In genomic region chr3:31004025-31004678, GRCh38 we compare ENCODE assay signal across 10 cellular contexts.
DNase-seq lines count a peak whose midpoint lies in the region; ATAC-seq, FAIRE-seq and TF ChIP-seq lines count a peak whose summit lies in the region.
"Had no signal": no experiment of that assay in that cellular context is flagged by ENCODE, and none has a peak within 500 bp of the region (broad histone marks: within the 10 kb centered on the region; RNA-seq: fewer than 3 reads in every experiment).

No MANE protein-coding gene starts in this region.

- H3K23me2 ChIP-seq in H9 (ENCODE audit: insufficient read length, low read depth, low read length, poor library complexity, severe bottlenecking): no peaks in the 10 kb centered on the region

- RAD21 ChIA-PET in GM12878 (lab: Charles Lee; ENCODE audit: unreplicated experiment): no interaction called here

- in situ Hi-C loops in GM12878 (cut with MboI): no loop called here

- POLR2A ChIA-PET in GM12878 (lab: Charles Lee): no interaction called here

- no peaks in the 10 kb centered on the region for H3K36me3 ChIP-seq in GM12878 (ENCODE audit: control insufficient read depth in 2 of 2, insufficient read depth in 2 of 2, low read length in 1 of 2)

- no peak for TF ChIP-seq RAD21 in GM12878 (IDR thresholded peaks at IDR 0.05; ENCODE audit: insufficient read depth, low read depth, low read length)

- intact Hi-C loops in GM12878 (cut with micrococcal nuclease; ENCODE audit: unreplicated experiment): no loop called here

- no peak for TF ChIP-seq POLR2A in GM12878 (IDR thresholded peaks at IDR 0.05; ENCODE audit: low read depth, low read length)

- H3K27me3 ChIP-seq in GM12878 (replicated peaks in 1 of 2; ENCODE audit: control insufficient read depth in 2 of 2, insufficient read depth in 2 of 2, low read length in 1 of 2) (no peaks in the 10 kb centered on the region), H9 (ENCODE audit: insufficient read depth, low read length) (no peaks in the 10 kb centered on the region)

- no peak overlapping the region for H3K18ac ChIP-seq in H9 (ENCODE audit: insufficient read length, low read depth, low read length)

- H4K8ac ChIP-seq in H9 (replicated peaks; ENCODE audit: insufficient read length, low read depth, low read length): no peak overlapping the region

- no peak overlapping the region for H3K23ac ChIP-seq in H9 (ENCODE audit: insufficient read length, low read depth, low read length)

- 13% methylated on average over 3 of the region's 3 CpGs for WGBS in GM12878 (ENCODE audit: insufficient coverage, insufficient replicate concordance, low lambda C conversion rate, missing lambda C conversion rate)
- WGBS in H9 (ENCODE audit: extremely low coverage, insufficient read length, low lambda C conversion rate): no CpG with 5 or more reads among the region's 3 CpGs

- no peak overlapping the region for H3K56ac ChIP-seq in H9 (ENCODE audit: insufficient read length, low read depth, low read length)

- ATAC-seq in HG03095 (IDR thresholded peaks at IDR 0.05; ENCODE audit: unreplicated experiment) (peak; percentile 44), GM12878 (peak; percentile 73)

- BruUV-seq in GM12878 (replicated peaks; lab: Mats Ljungman, UMichigan): no TSS peak

- H3K4ac ChIP-seq in H9 (ENCODE audit: low read depth, low read length): no peak overlapping the region

- H4K20me1 ChIP-seq in GM12878 (ENCODE audit: control insufficient read depth, insufficient read depth) (no peaks in the 10 kb centered on the region), H9 (ENCODE audit: control insufficient read depth, insufficient read depth, insufficient read length) (no peaks in the 10 kb centered on the region)

- no peak overlapping the region for H2BK15ac ChIP-seq in H9 (ENCODE audit: low read depth, low read length)

- H4K91ac ChIP-seq in H9 (ENCODE audit: insufficient read length, low read depth, low read length): no peak overlapping the region

- peak; percentile 3 for DNase-seq in NCI-H82 (lab: John Stamatoyannopoulos, UW)
- no peak for DNase-seq in NCI-H82 treated with DMSO at 0.1 percent for 48 hours (lab: John Stamatoyannopoulos, UW; ENCODE audit: unreplicated experiment)
- DNase-seq in GM12878 (ENCODE audit: low read depth, low spot score): no peak
- peak; percentile 33 for DNase-seq in retinal pigment epithelial cell (ENCODE audit: low read depth)
- no peak for DNase-seq in H9
- no peak for DNase-seq in iPS-NIHi11 (ENCODE audit: low spot score)
- DNase-seq in inferior parietal cortex (ENCODE audit: extremely low spot score): no peak
- DNase-seq: 8988T had no signal

- H2AFZ ChIP-seq in GM12878 (ENCODE audit: control insufficient read depth, low read depth, low read length) (no peak overlapping the region), H9 (ENCODE audit: low read length) (no peak overlapping the region)

- no peak overlapping the region for H2BK5ac ChIP-seq in H9 (ENCODE audit: insufficient read length, low read length)

- H3K36me3 Mint-ChIP-seq in H9 (ENCODE audit: insufficient read depth in 1 of 3, low read depth in 3 of 3): no peaks in the 10 kb centered on the region

- H3K4me2 ChIP-seq in GM12878 (ENCODE audit: control insufficient read depth, insufficient read depth): no peak overlapping the region
- H3K4me2 ChIP-seq in H9 (ENCODE audit: insufficient read depth, insufficient read length, low read length): no peak overlapping the region

- no peak overlapping the region for H2AK5ac ChIP-seq in H9 (ENCODE audit: insufficient read length, low read length)

- H3K27ac ChIP-seq in GM12878 (ENCODE audit: control insufficient read depth, insufficient read depth) (no peak overlapping the region), H9 (ENCODE audit: insufficient read length, low read depth, low read length) (no peak overlapping the region)

- H2BK120ac ChIP-seq in H9 (ENCODE audit: low read depth, low read length, poor library complexity, severe bottlenecking): no peak overlapping the region

- H3K4me1 Mint-ChIP-seq in H9: peaks cover 4% of the 10 kb centered on the region in 2 experiments

- no peak overlapping the region for H3K4me3 Mint-ChIP-seq in H9
- H3K4me3 Mint-ChIP-seq: IgD-negative memory B cell had no signal

- no peak overlapping the region for H2BK20ac ChIP-seq in H9 (ENCODE audit: low read depth, low read length, poor library complexity, severe bottlenecking)

- no peak overlapping the region for H2BK12ac ChIP-seq in H9 (ENCODE audit: insufficient read length, low read depth, low read length)

- H3K27me3 Mint-ChIP-seq in H9 (ENCODE audit: low read depth): peaks cover 75% of the 10 kb centered on the region

- H3K9me3 ChIP-seq in GM12878 (replicated peaks; ENCODE audit: control insufficient read depth, insufficient read depth, low read length) (peaks cover 1% of the 10 kb centered on the region), H9 (ENCODE audit: control insufficient read depth, low read depth, low read length) (no peaks in the 10 kb centered on the region)

- CTCF ChIA-PET in GM12878 (lab: Yijun Ruan, JAX): no interaction called here

- H3K9me3 Mint-ChIP-seq in H9: no peaks in the 10 kb centered on the region; a peak in 1 of 5 replicates
- H3K9me3 Mint-ChIP-seq: IgD-negative memory B cell had no signal

- no peak for FAIRE-seq in GM12878 (lab: Jason Lieb, UNC)

- no peak for TF ChIP-seq EP300 in GM12878 (IDR thresholded peaks at IDR 0.05; ENCODE audit: borderline replicate concordance in 1 of 2, control insufficient read depth in 1 of 2, low read depth in 2 of 2, low read length in 2 of 2)

- H3K4me3 ChIP-seq in GM12878 (no peak overlapping the region), retinal pigment epithelial cell (ENCODE audit: low read length) (no peak overlapping the region)

- TF ChIP-seq CTCF in GM12878 (IDR thresholded peaks at IDR 0.05 in 2 of 3, conservative IDR thresholded peaks at IDR 0.05 in 1 of 3; ENCODE audit: control insufficient read depth in 2 of 3, extremely low read depth in 1 of 3, insufficient read depth in 1 of 3, low read depth in 3 of 3, low read length in 3 of 3) (no peak), retinal pigment epithelial cell (conservative IDR thresholded peaks at IDR 0.05; ENCODE audit: low read depth, low read length) (no peak), H9 (conservative IDR thresholded peaks at IDR 0.05) (no peak)

- SMC1A ChIA-PET in GM12878 (lab: Charles Lee; ENCODE audit: uncharacterized antibody, unreplicated experiment): interaction anchor here (1.3 to 1.6 kb wide), 2 partner anchors 19 to 20 kb away, joined by 4 to 6 read pairs; no protein-coding TSS in a partner anchor

- no peak overlapping the region for H3K27ac Mint-ChIP-seq in H9
- H3K27ac Mint-ChIP-seq: IgD-negative memory B cell had no signal

- no peak overlapping the region for H3T11ph ChIP-seq in H9 (ENCODE audit: low read length)

- H3K14ac ChIP-seq in H9 (ENCODE audit: insufficient read depth, low read length): no peak overlapping the region

- H3K79me1 ChIP-seq in H9 (ENCODE audit: insufficient read depth, low read depth, low read length, poor library complexity, severe bottlenecking): no peaks in the 10 kb centered on the region

- H3K4me1 ChIP-seq in GM12878 (ENCODE audit: control insufficient read depth, insufficient read depth, low read length): no peaks in the 10 kb centered on the region
- H3K4me1 ChIP-seq in H9 (ENCODE audit: insufficient read depth, low read length): no peaks in the 10 kb centered on the region

- H3K9ac ChIP-seq in GM12878 (ENCODE audit: control insufficient read depth, insufficient read depth, low read length) (no peak overlapping the region), H9 (ENCODE audit: extremely low read depth, insufficient read length, low read length) (no peak overlapping the region)

- H3K79me2 ChIP-seq in GM12878 (ENCODE audit: control insufficient read depth, insufficient read depth, low read length) (no peaks in the 10 kb centered on the region), H9 (ENCODE audit: insufficient read depth, low read length) (no peaks in the 10 kb centered on the region)

- H4K5ac ChIP-seq in H9 (ENCODE audit: insufficient read length, low read depth, low read length): no peak overlapping the region

TF ChIP-seq in GM12878, 131 proteins besides CTCF, POLR2A, EP300 and RAD21 (continues in another document):
- TF ChIP-seq ASH2L (IDR thresholded peaks at IDR 0.05; ENCODE audit: borderline replicate concordance, low read depth) (no peak), GABPA (IDR thresholded peaks at IDR 0.05; ENCODE audit: low read depth) (no peak), CHD1 (IDR thresholded peaks at IDR 0.05; ENCODE audit: low read depth, low read length) (no peak), YY1 (IDR thresholded peaks at IDR 0.05; ENCODE audit: low read depth, low read length) (no peak), IKZF1 (conservative IDR thresholded peaks at IDR 0.05) (peak; percentile 62), RBBP5 (conservative IDR thresholded peaks at IDR 0.05) (no peak), NFXL1 (IDR thresholded peaks at IDR 0.05; ENCODE audit: borderline replicate concordance) (no peak), TAF1 (IDR thresholded peaks at IDR 0.05; ENCODE audit: borderline replicate concordance, low read depth, low read length) (no peak), ZNF24 (IDR thresholded peaks at IDR 0.05) (no peak), SPI1 (IDR thresholded peaks at IDR 0.05; ENCODE audit: borderline replicate concordance, insufficient read depth, low read depth, low read length) (peak; percentile 77), IKZF2 (IDR thresholded peaks at IDR 0.05) (peak; percentile 45 to 52)
- TF ChIP-seq, protein P1, sequence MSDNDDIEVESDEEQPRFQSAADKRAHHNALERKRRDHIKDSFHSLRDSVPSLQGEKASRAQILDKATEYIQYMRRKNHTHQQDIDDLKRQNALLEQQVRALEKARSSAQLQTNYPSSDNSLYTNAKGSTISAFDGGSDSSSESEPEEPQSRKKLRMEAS (IDR thresholded peaks at IDR 0.05; ENCODE audit: low read depth, low read length): no peak

Comparison
In these comparisons a context has a peak if more than half of its experiments do, and no peak if none do; other contexts are left out.
1. DNase-seq: peak in NCI-H82 (single experiment) and retinal pigment epithelial cell (single experiment); none in NCI-H82 treated with DMSO at 0.1 percent for 48 hours (single experiment), GM12878 (single experiment), H9 (single experiment), iPS-NIHi11 (single experiment) and inferior parietal cortex (single experiment).